In genomic region chr19:4624733-4625362, GRCh38 we compare ENCODE assay signal across 9 cellular contexts. TPM values are rescaled to one million over a fixed set of nuclear protein-coding genes. Genes with fewer than 3 reads are reported as not detected.
A peak's percentile ranks its signal among the peaks of the same experiment; 100 is the strongest.
DNase-seq lines count a peak whose midpoint lies in the region; ATAC-seq, FAIRE-seq and TF ChIP-seq lines count a peak whose summit lies in the region.
"Had no signal": no experiment of that assay in that cellular context is flagged by ENCODE, and none has a peak within 500 bp of the region (broad histone marks: within the 10 kb centered on the region; RNA-seq: fewer than 3 reads in every experiment).

No MANE protein-coding gene starts in this region.

- H3K4me3 Mint-ChIP-seq in activated CD4-positive, alpha-beta T cell treated with anti-CD3 and anti-CD28 coated beads, Interleukin-2, amount 10 ng/mL, durations not matched to agents 24 days and 14 days, result no peak overlapping the region

- TF ChIP-seq CTCF in 22Rv1 (IDR thresholded peaks at IDR 0.05), result peak; percentile 64

- no peaks in the 10 kb centered on the region for H3K9me3 Mint-ChIP-seq in activated CD4-positive, alpha-beta T cell treated with anti-CD3 and anti-CD28 coated beads, Interleukin-2, amount 10 ng/mL, durations not matched to agents 24 days and 14 days

- TF ChIP-seq POLR2A in GM12892 (IDR thresholded peaks at IDR 0.05; ENCODE audit: low read depth, low read length), result no peak

- DNase-seq in NCI-H2171 treated with DMSO at 0.1 percent for 48 hours (lab: John Stamatoyannopoulos, UW), result peak; percentile 76
- peak; percentile 57 for DNase-seq in cerebellar cortex (ENCODE audit: low spot score)
- no peak for DNase-seq in activated CD4-positive, alpha-beta T cell treated with anti-CD3 and anti-CD28 coated beads, Interleukin-2, amount 10 ng/mL, durations not matched to agents 24 days and 14 days
- no peak for DNase-seq in GM12892 (ENCODE audit: insufficient read length)
- no peak for DNase-seq in AG20443 (ENCODE audit: low spot score)
- DNase-seq: Peyer's patch had no signal

- no peak for ATAC-seq in GM21447 (IDR thresholded peaks at IDR 0.05; ENCODE audit: unreplicated experiment)

- intact Hi-C loops in activated CD4-positive, alpha-beta T cell treated with anti-CD3 and anti-CD28 coated beads, Interleukin-2, amount 10 ng/mL, durations not matched to agents 24 days and 14 days (cut with micrococcal nuclease), result no loop called here

- no peaks in the 10 kb centered on the region for H3K27me3 Mint-ChIP-seq in activated CD4-positive, alpha-beta T cell treated with anti-CD3 and anti-CD28 coated beads, Interleukin-2, amount 10 ng/mL, durations not matched to agents 24 days and 14 days

- no peaks in the 10 kb centered on the region for H3K36me3 Mint-ChIP-seq in activated CD4-positive, alpha-beta T cell treated with anti-CD3 and anti-CD28 coated beads, Interleukin-2, amount 10 ng/mL, durations not matched to agents 24 days and 14 days (ENCODE audit: low read depth)

- H3K4me1 Mint-ChIP-seq in activated CD4-positive, alpha-beta T cell treated with anti-CD3 and anti-CD28 coated beads, Interleukin-2, amount 10 ng/mL, durations not matched to agents 24 days and 14 days, result peaks cover 2% of the 10 kb centered on the region

- peak; percentile 95 for FAIRE-seq in G401.6 (lab: Jason Lieb, UNC)
- no peak for FAIRE-seq in GM12892 (lab: Jason Lieb, UNC)

- H3K27ac Mint-ChIP-seq in activated CD4-positive, alpha-beta T cell treated with anti-CD3 and anti-CD28 coated beads, Interleukin-2, amount 10 ng/mL, durations not matched to agents 24 days and 14 days, result no peak overlapping the region

- H3K27ac ChIP-seq in 22Rv1, result no peak overlapping the region
- H3K27ac ChIP-seq: Peyer's patch had no signal

RNA-seq across cellular contexts. Expression of gene TNFAIP8L1, which starts 14.5 kb away (rescaled TPM):
- total RNA-seq in activated CD4-positive, alpha-beta T cell treated with anti-CD3 and anti-CD28 coated beads, Interleukin-2, amount 10 ng/mL, durations not matched to agents 24 days and 14 days, result 12.5 and 13.5 TPM in 2 replicates
- polyA plus RNA-seq in GM12892 (2012; ENCODE audit: missing spikeins), result 6.7 TPM

RNA-seq across cellular contexts. Expression of gene MYDGF, which starts 45.3 kb away (rescaled TPM):
- total RNA-seq in activated CD4-positive, alpha-beta T cell treated with anti-CD3 and anti-CD28 coated beads, Interleukin-2, amount 10 ng/mL, durations not matched to agents 24 days and 14 days, result 85.2 and 90.8 TPM in 2 replicates
- polyA plus RNA-seq in GM12892 (2012; ENCODE audit: missing spikeins), result 65.7 TPM

Comparison
In these comparisons a context has a peak if more than half of its experiments do, and no peak if none do; other contexts are left out.
1. DNase-seq: peak in NCI-H2171 treated with DMSO at 0.1 percent for 48 hours (single experiment) and cerebellar cortex (single experiment); none in activated CD4-positive, alpha-beta T cell treated with anti-CD3 and anti-CD28 coated beads, Interleukin-2, amount 10 ng/mL, durations not matched to agents 24 days and 14 days (single experiment), GM12892 (single experiment) and AG20443 (single experiment).